ENCODE assay signal across 19 cellular contexts in the genomic region with DNA sequence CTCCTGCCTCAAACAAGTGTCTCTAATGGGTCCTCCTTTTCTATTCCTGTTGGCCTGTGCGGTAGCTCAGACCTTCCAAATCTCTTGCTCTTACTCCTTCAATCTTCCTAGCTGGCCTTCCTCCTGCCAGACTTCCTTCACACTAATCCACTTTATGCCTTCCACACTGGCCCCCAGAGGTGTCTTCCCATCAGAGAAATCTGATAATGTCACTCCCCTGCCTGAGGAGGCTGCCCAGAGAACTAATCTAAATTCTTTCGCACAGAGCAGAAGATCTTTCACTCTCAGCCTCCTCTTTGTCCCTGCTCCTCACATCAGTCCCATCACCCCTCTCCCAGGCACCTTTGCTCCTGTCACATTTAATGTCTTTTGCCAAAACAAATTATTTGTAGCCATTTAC.
DNase-seq lines count a peak whose midpoint lies in the region; ATAC-seq, FAIRE-seq and TF ChIP-seq lines count a peak whose summit lies in the region.
"Had no signal": no experiment of that assay in that cellular context is flagged by ENCODE, and none has a peak within 500 bp of the region (broad histone marks: within the 10 kb centered on the region; RNA-seq: fewer than 3 reads in every experiment).

No MANE protein-coding gene starts in this region.

- FAIRE-seq in astrocyte (lab: Jason Lieb, UNC), result no peak
- FAIRE-seq in GM12892 (lab: Jason Lieb, UNC), result no peak

- H3K36me3 Mint-ChIP-seq in CD8-positive, alpha-beta T cell, result peaks cover 29% of the 10 kb centered on the region
- H3K36me3 Mint-ChIP-seq in astrocyte (ENCODE audit: low read depth, unreplicated experiment), result peaks cover 4% of the 10 kb centered on the region
- H3K36me3 Mint-ChIP-seq in nephron progenitor cell (ENCODE audit: low read depth), result peaks cover 13% of the 10 kb centered on the region

- H3K4me3 ChIP-seq in BLaER1 treated with 17β-estradiol and CSF1 and Interleukin-3, amounts not matched to agents 10 nM and 100 nM, result no peak overlapping the region
- no peak overlapping the region for H3K4me3 ChIP-seq in CD8-positive, alpha-beta T cell (ENCODE audit: low read depth, low read length)
- H3K4me3 ChIP-seq in astrocyte (ENCODE audit: insufficient read depth, low read depth, low read length), result no peak overlapping the region
- H3K4me3 ChIP-seq in H7 (ENCODE audit: insufficient read depth, low read depth, low read length), result no peak overlapping the region
- H3K4me3 ChIP-seq: BLaER1, lung, right lobe of liver had no signal

- intact Hi-C loops in CD8-positive, alpha-beta T cell (cut with DNase I, micrococcal nuclease), result no loop called here

- TF ChIP-seq CTCF in CD8-positive, alpha-beta T cell (IDR thresholded peaks at IDR 0.05), result no peak
- TF ChIP-seq CTCF in astrocyte (IDR thresholded peaks at IDR 0.05; ENCODE audit: insufficient read depth, low read depth, low read length) (no peak), nephron progenitor cell (IDR thresholded peaks at IDR 0.05) (no peak)

- no peaks in the 10 kb centered on the region for H4K20me1 ChIP-seq in BLaER1 treated with 17β-estradiol and CSF1 and Interleukin-3, amounts not matched to agents 10 nM and 100 nM
- no peaks in the 10 kb centered on the region for H4K20me1 ChIP-seq in astrocyte (ENCODE audit: insufficient read depth, low read length)
- H4K20me1 ChIP-seq: BLaER1 had no signal

- POLR2A ChIA-PET in CD8-positive, alpha-beta T cell (lab: Charles Lee), result interaction anchor here (1.1 kb wide), 1 partner anchor 11 kb away, joined by 3 read pairs; no protein-coding TSS in a partner anchor

- H3K36me3 ChIP-seq in BLaER1 treated with 17β-estradiol and CSF1 and Interleukin-3, amounts not matched to agents 10 nM and 100 nM, result peaks cover 0 to 22% (median 0%) of the 10 kb centered on the region in 11 experiments; a peak in 6 of 22 replicates
- no peaks in the 10 kb centered on the region for H3K36me3 ChIP-seq in CD8-positive, alpha-beta T cell (ENCODE audit: insufficient read depth, low read length)
- H3K36me3 ChIP-seq in astrocyte (ENCODE audit: insufficient read depth, low read length) (no peaks in the 10 kb centered on the region), H7 (replicated peaks; ENCODE audit: control insufficient read depth, insufficient read depth, low read length) (no peaks in the 10 kb centered on the region)
- H3K36me3 ChIP-seq: BLaER1, right lobe of liver had no signal

- no peak for ATAC-seq in CD8-positive, alpha-beta T cell
- ATAC-seq in GM18517 (IDR thresholded peaks at IDR 0.05; ENCODE audit: unreplicated experiment), result no peak
- ATAC-seq: PC-3, right lobe of liver had no signal

- no peak overlapping the region for H3K4me3 Mint-ChIP-seq in CD8-positive, alpha-beta T cell
- H3K4me3 Mint-ChIP-seq in astrocyte (ENCODE audit: unreplicated experiment) (no peak overlapping the region), nephron progenitor cell (peak overlapping the region; percentile 35)

- no peaks in the 10 kb centered on the region for H3K27me3 Mint-ChIP-seq in CD8-positive, alpha-beta T cell (ENCODE audit: low read depth)
- H3K27me3 Mint-ChIP-seq in astrocyte (ENCODE audit: low read depth, unreplicated experiment) (no peaks in the 10 kb centered on the region), nephron progenitor cell (ENCODE audit: low read depth, poor library complexity) (peaks cover 4% of the 10 kb centered on the region)

- H3K9ac ChIP-seq in BLaER1 treated with 17β-estradiol and CSF1 and Interleukin-3, amounts not matched to agents 10 nM and 100 nM, result peak overlapping the region in 3 of 11 experiments; percentile 30 to 39 (median 31); a peak in 5 of 22 replicates
- no peak overlapping the region for H3K9ac ChIP-seq in astrocyte (ENCODE audit: low read length)
- H3K9ac ChIP-seq: BLaER1 had no signal

- no peak overlapping the region for H2AFZ ChIP-seq in astrocyte (ENCODE audit: low read depth, low read length)

- H3K27ac Mint-ChIP-seq in CD8-positive, alpha-beta T cell, result peak overlapping the region; percentile 50
- peak overlapping the region; percentile 49 for H3K27ac Mint-ChIP-seq in astrocyte (ENCODE audit: unreplicated experiment)
- peak overlapping the region; percentile 97 for H3K27ac Mint-ChIP-seq in nephron progenitor cell

- no peaks in the 10 kb centered on the region for H3K27me3 ChIP-seq in BLaER1 treated with 17β-estradiol and CSF1 and Interleukin-3, amounts not matched to agents 10 nM and 100 nM
- no peaks in the 10 kb centered on the region for H3K27me3 ChIP-seq in CD8-positive, alpha-beta T cell (ENCODE audit: insufficient read depth, low read length)
- H3K27me3 ChIP-seq in astrocyte (ENCODE audit: insufficient read depth, low read length), result no peaks in the 10 kb centered on the region
- H3K27me3 ChIP-seq in H7 (ENCODE audit: control insufficient read depth, insufficient read depth, low read length), result no peaks in the 10 kb centered on the region
- H3K27me3 ChIP-seq: BLaER1, right lobe of liver had no signal

- H3K4me1 ChIP-seq in BLaER1 treated with 17β-estradiol and CSF1 and Interleukin-3, amounts not matched to agents 10 nM and 100 nM, result peaks cover 6 to 88% (median 33%) of the 10 kb centered on the region in 10 experiments; a peak in 18 of 20 replicates
- H3K4me1 ChIP-seq in CD8-positive, alpha-beta T cell (ENCODE audit: insufficient read depth, low read length), result peaks cover 22% of the 10 kb centered on the region
- H3K4me1 ChIP-seq in astrocyte (ENCODE audit: insufficient read depth, low read length), result peaks cover 25% of the 10 kb centered on the region
- H3K4me1 ChIP-seq: right lobe of liver had no signal

- no peaks in the 10 kb centered on the region for H3K9me3 Mint-ChIP-seq in CD8-positive, alpha-beta T cell
- H3K9me3 Mint-ChIP-seq in astrocyte (ENCODE audit: unreplicated experiment) (no peaks in the 10 kb centered on the region), nephron progenitor cell (no peaks in the 10 kb centered on the region)

- CTCF ChIA-PET in CD8-positive, alpha-beta T cell (lab: Charles Lee), result interaction anchor here (3.0 kb wide), 1 partner anchor 176 kb away, joined by 9 read pairs; the partner anchor contains the start of gene MAML2

- no peak for DNase-seq in CD8-positive, alpha-beta T cell
- DNase-seq in astrocyte (ENCODE audit: low read depth), result no peak
- peak; percentile 4 for DNase-seq in nephron progenitor cell
- DNase-seq in H7, result no peak
- DNase-seq in GM12892 (ENCODE audit: insufficient read length), result no peak
- DNase-seq: activated CD4-positive, alpha-beta T cell treated with anti-CD3 and anti-CD28 coated beads, Interleukin-2, amount 50 U/mL, for 4 hours; cortex of kidney; DND-41; erythroblast; NCI-H2029 treated with DMSO at 0.1 percent for 48 hours; NCI-H524 treated with DMSO at 0.1 percent for 48 hours; PC-3; right lobe of liver had no signal

- peak overlapping the region in 6 of 11 experiments; percentile 23 to 77 (median 72); a peak in 11 of 22 replicates for H3K4me2 ChIP-seq in BLaER1 treated with 17β-estradiol and CSF1 and Interleukin-3, amounts not matched to agents 10 nM and 100 nM
- no peak overlapping the region for H3K4me2 ChIP-seq in astrocyte (ENCODE audit: low read length)
- H3K4me2 ChIP-seq: BLaER1 had no signal

- H3K79me2 ChIP-seq in astrocyte (ENCODE audit: insufficient read depth, low read length), result peaks cover 52% of the 10 kb centered on the region

- peak overlapping the region in 6 of 11 experiments; percentile 13 to 84 (median 59); a peak in 9 of 22 replicates for H3K27ac ChIP-seq in BLaER1 treated with 17β-estradiol and CSF1 and Interleukin-3, amounts not matched to agents 10 nM and 100 nM
- no peak overlapping the region for H3K27ac ChIP-seq in CD8-positive, alpha-beta T cell (ENCODE audit: low read depth, low read length)
- no peak overlapping the region for H3K27ac ChIP-seq in astrocyte (ENCODE audit: low read depth, low read length)
- H3K27ac ChIP-seq: BLaER1, HL-60, right lobe of liver, SK-N-MC had no signal

- peaks cover 0 to 25% (median 0%) of the 10 kb centered on the region in 11 experiments; a peak in 5 of 22 replicates for H3K9me3 ChIP-seq in BLaER1 treated with 17β-estradiol and CSF1 and Interleukin-3, amounts not matched to agents 10 nM and 100 nM (replicated peaks in 1 of 11)
- H3K9me3 ChIP-seq in CD8-positive, alpha-beta T cell (ENCODE audit: low read length), result no peaks in the 10 kb centered on the region
- no peaks in the 10 kb centered on the region for H3K9me3 ChIP-seq in astrocyte (ENCODE audit: insufficient read depth, low read depth, low read length)
- H3K9me3 ChIP-seq: BLaER1, right lobe of liver had no signal

- H3K4me1 Mint-ChIP-seq in CD8-positive, alpha-beta T cell (ENCODE audit: low read depth), result peaks cover 74% of the 10 kb centered on the region
- peaks cover 49% of the 10 kb centered on the region for H3K4me1 Mint-ChIP-seq in astrocyte (ENCODE audit: low read depth, unreplicated experiment)
- peaks cover 65% of the 10 kb centered on the region for H3K4me1 Mint-ChIP-seq in nephron progenitor cell

- TF ChIP-seq POLR2A in GM12892 (IDR thresholded peaks at IDR 0.05; ENCODE audit: low read depth, low read length), result no peak

Comparison
In these comparisons a context has a peak if more than half of its experiments do, and no peak if none do; other contexts are left out.
1. H3K27ac ChIP-seq: peak in BLaER1 treated with 17β-estradiol and CSF1 and Interleukin-3, amounts not matched to agents 10 nM and 100 nM (6 of 11); none in CD8-positive, alpha-beta T cell (single experiment) and astrocyte (single experiment).
2. Peak in every context shown above with its lines, with median percentiles within 50 percentile points of each other: H3K27ac Mint-ChIP-seq.